8 cellular contexts compared by ENCODE assay signal in the genomic region with DNA sequence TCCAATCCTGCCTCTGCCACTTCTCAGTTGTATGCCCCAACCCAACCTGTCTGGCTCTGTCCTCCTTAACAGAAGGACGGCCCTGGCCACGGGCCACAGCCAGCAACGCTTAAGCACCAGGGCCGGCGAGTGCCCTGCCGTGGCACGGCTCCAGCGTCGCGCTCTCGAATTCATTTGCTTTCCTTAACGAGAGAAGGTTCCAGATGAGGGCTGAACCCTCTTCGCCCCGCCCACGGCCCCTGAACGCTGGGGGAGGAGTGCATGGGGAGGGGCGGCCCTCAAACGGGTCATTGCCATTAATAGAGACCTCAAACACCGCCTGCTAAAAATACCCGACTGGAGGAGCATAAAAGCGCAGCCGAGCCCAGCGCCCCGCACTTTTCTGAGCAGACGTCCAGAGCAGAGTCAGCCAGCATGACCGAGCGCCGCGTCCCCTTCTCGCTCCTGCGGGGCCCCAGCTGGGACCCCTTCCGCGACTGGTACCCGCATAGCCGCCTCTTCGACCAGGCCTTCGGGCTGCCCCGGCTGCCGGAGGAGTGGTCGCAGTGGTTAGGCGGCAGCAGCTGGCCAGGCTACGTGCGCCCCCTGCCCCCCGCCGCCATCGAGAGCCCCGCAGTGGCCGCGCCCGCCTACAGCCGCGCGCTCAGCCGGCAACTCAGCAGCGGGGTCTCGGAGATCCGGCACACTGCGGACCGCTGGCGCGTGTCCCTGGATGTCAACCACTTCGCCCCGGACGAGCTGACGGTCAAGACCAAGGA. TPM values are rescaled to one million over a fixed set of nuclear protein-coding genes. Genes with fewer than 3 reads are reported as not detected.
DNase-seq lines count a peak whose midpoint lies in the region; TF ChIP-seq lines count a peak whose summit lies in the region.

A gene (plus strand): TSS at position 375 of the 758 bp plus-strand sequence. CDS start 40 bp downstream, at position 415.

- H3K36me3 ChIP-seq in HEK293 (ENCODE audit: control insufficient read depth in 2 of 2, insufficient read depth in 1 of 2, low read length in 2 of 2) (no peaks in the 10 kb centered on the region), right atrium auricular region (peaks cover 22% of the 10 kb centered on the region)

- DNase-seq in ELF-1 (ENCODE audit: low read depth, low spot score) (peak; percentile 86), NCI-H1436 treated with DMSO at 0.1 percent for 48 hours (lab: John Stamatoyannopoulos, UW) (peak; percentile 82), astrocyte of the cerebellum (ENCODE audit: low read depth) (peak; percentile 47), right atrium auricular region (ENCODE audit: low spot score) (peak; percentile 98), progenitor cell of endocrine pancreas (ENCODE audit: low spot score, unreplicated experiment) (no peak), NK-92 (lab: John Stamatoyannopoulos, UW; ENCODE audit: unreplicated experiment) (no peak)

- POLR2A ChIA-PET in HEK293 (lab: Yijun Ruan, JAX): interaction anchor here (0.7 to 1.5 kb wide), 3 partner anchors 8 to 136 kb away, joined by 3 to 9 read pairs (median 9); a partner anchor contains a TSS

- CTCF ChIA-PET in HEK293 (lab: Yijun Ruan, JAX): interaction anchor here (0.6 to 7.2 kb wide), 5 partner anchors 10 to 32 kb away, joined by 3 to 48 read pairs (median 3); no protein-coding TSS in a partner anchor

- peak within 1 kb of the TSS; percentile 74 for H3K27ac Mint-ChIP-seq in T-helper 1 cell treated with Interleukin-12 subunit alpha and Interleukin-12 subunit beta and Interleukin-4 antibody, amounts not matched to agents 30 μg/mL and 1 μg/mL, for 36 hours
- H3K27ac Mint-ChIP-seq in progenitor cell of endocrine pancreas: peak within 1 kb of the TSS; percentile 90

- H3K9me3 ChIP-seq in HEK293 (ENCODE audit: control insufficient read depth, insufficient read depth, low read depth, low read length): no peaks in the 10 kb centered on the region
- H3K9me3 ChIP-seq in right atrium auricular region: no peaks in the 10 kb centered on the region

- in situ Hi-C loops in astrocyte of the cerebellum (cut with HindIII; ENCODE audit: low sequenced_read_pairs): no loop called here

- H3K36me3 Mint-ChIP-seq in T-helper 1 cell treated with Interleukin-12 subunit alpha and Interleukin-12 subunit beta and Interleukin-4 antibody, amounts not matched to agents 30 μg/mL and 1 μg/mL, for 36 hours (ENCODE audit: low read depth): no peaks in the 10 kb centered on the region
- no peaks in the 10 kb centered on the region for H3K36me3 Mint-ChIP-seq in progenitor cell of endocrine pancreas (ENCODE audit: insufficient read depth)

- peaks cover 13% of the 10 kb centered on the region for H3K4me1 Mint-ChIP-seq in T-helper 1 cell treated with Interleukin-12 subunit alpha and Interleukin-12 subunit beta and Interleukin-4 antibody, amounts not matched to agents 30 μg/mL and 1 μg/mL, for 36 hours (ENCODE audit: low read depth)
- peaks cover 18% of the 10 kb centered on the region for H3K4me1 Mint-ChIP-seq in progenitor cell of endocrine pancreas (ENCODE audit: low read depth)

- peak within 1 kb of the TSS; percentile 37 for H3K4me3 ChIP-seq in HEK293 (ENCODE audit: low read depth, low read length)
- H3K4me3 ChIP-seq in astrocyte of the cerebellum (ENCODE audit: low read depth, low read length): peak within 1 kb of the TSS; percentile 94
- H3K4me3 ChIP-seq in right atrium auricular region: peak within 1 kb of the TSS; percentile 94 to 98

- H3K9me3 Mint-ChIP-seq in T-helper 1 cell treated with Interleukin-12 subunit alpha and Interleukin-12 subunit beta and Interleukin-4 antibody, amounts not matched to agents 30 μg/mL and 1 μg/mL, for 36 hours: no peaks in the 10 kb centered on the region
- H3K9me3 Mint-ChIP-seq in progenitor cell of endocrine pancreas (ENCODE audit: low read depth): no peaks in the 10 kb centered on the region

- peaks cover 7% of the 10 kb centered on the region for H3K27me3 Mint-ChIP-seq in T-helper 1 cell treated with Interleukin-12 subunit alpha and Interleukin-12 subunit beta and Interleukin-4 antibody, amounts not matched to agents 30 μg/mL and 1 μg/mL, for 36 hours (ENCODE audit: low read depth)
- H3K27me3 Mint-ChIP-seq in progenitor cell of endocrine pancreas: peaks cover 4% of the 10 kb centered on the region

- no peaks in the 10 kb centered on the region for H3K27me3 ChIP-seq in right atrium auricular region

- H3K4me3 Mint-ChIP-seq in T-helper 1 cell treated with Interleukin-12 subunit alpha and Interleukin-12 subunit beta and Interleukin-4 antibody, amounts not matched to agents 30 μg/mL and 1 μg/mL, for 36 hours: peak within 1 kb of the TSS; percentile 89
- peak within 1 kb of the TSS; percentile 76 for H3K4me3 Mint-ChIP-seq in progenitor cell of endocrine pancreas (ENCODE audit: low read depth)

- H3K27ac ChIP-seq in HEK293 (ENCODE audit: extremely low read depth, low read depth, low read length): peak within 1 kb of the TSS; percentile 35; the same call in 1 of the 2 replicates
- H3K27ac ChIP-seq in right atrium auricular region: peak within 1 kb of the TSS; percentile 100

- TF ChIP-seq CTCF in HEK293 (tag by site-specific recombination; IDR thresholded peaks at IDR 0.05) (0 out of 2 replicates have a peak, but pooled peaks have one; percentile 31), astrocyte of the cerebellum (IDR thresholded peaks at IDR 0.05; ENCODE audit: low read depth, low read length, missing control alignments) (no peak), right atrium auricular region (IDR thresholded peaks at IDR 0.05) (no peak), progenitor cell of endocrine pancreas (IDR thresholded peaks at IDR 0.05; ENCODE audit: unreplicated experiment) (peak; percentile 6)

- H3K4me1 ChIP-seq in HEK293 (ENCODE audit: control insufficient read depth, insufficient read depth, low read length) (peaks cover 2% of the 10 kb centered on the region; the same call in 1 of the 2 replicates), right atrium auricular region (peaks cover 0 to 45% of the 10 kb centered on the region in 2 donors)

TF ChIP-seq in HEK293, 187 proteins besides CTCF, POLR2A, EP300 and RAD21 (continues in another document):
- TF ChIP-seq ZNF132 (tag by site-specific recombination; IDR thresholded peaks at IDR 0.05; ENCODE audit: borderline replicate concordance): no peak
- TF ChIP-seq ZNF600 (tag by site-specific recombination; IDR thresholded peaks at IDR 0.05): peak; percentile 41; the same call in 1 of the 2 replicates
- TF ChIP-seq ZNF629 (tag by site-specific recombination; IDR thresholded peaks at IDR 0.05): 0 out of 2 replicates have a peak, but pooled peaks have one; percentile 16
- TF ChIP-seq SP2 (tag by site-specific recombination; IDR thresholded peaks at IDR 0.05): peak; percentile 54
- peak; percentile 43 for TF ChIP-seq ZFHX2 (tag by site-specific recombination; conservative IDR thresholded peaks at IDR 0.05)
- TF ChIP-seq ZXDB (tag by site-specific recombination; IDR thresholded peaks at IDR 0.05): peak; percentile 36; the same call in 1 of the 2 replicates
- TF ChIP-seq ZNF335 (tag by site-specific recombination; conservative IDR thresholded peaks at IDR 0.05): peak; percentile 93
- peak; percentile 19; the same call in 1 of the 2 replicates for TF ChIP-seq KLF8 (tag by site-specific recombination; IDR thresholded peaks at IDR 0.05)
- TF ChIP-seq ZNF707 (tag by site-specific recombination; IDR thresholded peaks at IDR 0.05): no peak
- TF ChIP-seq ZIC2 (tag by site-specific recombination; IDR thresholded peaks at IDR 0.05): peak; percentile 38; the same call in 1 of the 2 replicates
- peak; percentile 59 for TF ChIP-seq SP7 (tag by site-specific recombination; IDR thresholded peaks at IDR 0.05)
- TF ChIP-seq, protein P1, sequence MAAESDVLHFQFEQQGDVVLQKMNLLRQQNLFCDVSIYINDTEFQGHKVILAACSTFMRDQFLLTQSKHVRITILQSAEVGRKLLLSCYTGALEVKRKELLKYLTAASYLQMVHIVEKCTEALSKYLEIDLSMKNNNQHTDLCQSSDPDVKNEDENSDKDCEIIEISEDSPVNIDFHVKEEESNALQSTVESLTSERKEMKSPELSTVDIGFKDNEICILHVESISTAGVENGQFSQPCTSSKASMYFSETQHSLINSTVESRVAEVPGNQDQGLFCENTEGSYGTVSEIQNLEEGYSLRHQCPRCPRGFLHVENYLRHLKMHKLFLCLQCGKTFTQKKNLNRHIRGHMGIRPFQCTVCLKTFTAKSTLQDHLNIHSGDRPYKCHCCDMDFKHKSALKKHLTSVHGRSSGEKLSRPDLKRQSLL (tag by site-specific recombination; IDR thresholded peaks at IDR 0.05): peak; percentile 95
- TF ChIP-seq, protein P2, sequence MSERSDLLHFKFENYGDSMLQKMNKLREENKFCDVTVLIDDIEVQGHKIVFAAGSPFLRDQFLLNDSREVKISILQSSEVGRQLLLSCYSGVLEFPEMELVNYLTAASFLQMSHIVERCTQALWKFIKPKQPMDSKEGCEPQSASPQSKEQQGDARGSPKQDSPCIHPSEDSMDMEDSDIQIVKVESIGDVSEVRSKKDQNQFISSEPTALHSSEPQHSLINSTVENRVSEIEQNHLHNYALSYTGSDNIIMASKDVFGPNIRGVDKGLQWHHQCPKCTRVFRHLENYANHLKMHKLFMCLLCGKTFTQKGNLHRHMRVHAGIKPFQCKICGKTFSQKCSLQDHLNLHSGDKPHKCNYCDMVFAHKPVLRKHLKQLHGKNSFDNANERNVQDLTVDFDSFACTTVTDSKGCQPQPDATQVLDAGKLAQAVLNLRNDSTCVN (tag by site-specific recombination; optimal IDR thresholded peaks at IDR 0.05): peak; percentile 73
- TF ChIP-seq ZNF221 (tag by site-specific recombination; IDR thresholded peaks at IDR 0.05; ENCODE audit: borderline replicate concordance): no peak
- TF ChIP-seq GLIS2 (tag by site-specific recombination; IDR thresholded peaks at IDR 0.05): 0 out of 2 replicates have a peak, but pooled peaks have one; percentile 16
- TF ChIP-seq ZBTB17 (tag by site-specific recombination; IDR thresholded peaks at IDR 0.05): peak; percentile 52

RNA-seq across cellular contexts. Expression of the gene that starts here (rescaled TPM):
- total RNA-seq in right atrium auricular region: 1,000 to 10,000 TPM; 1,006 to 1,433 TPM
- 111 and 118 TPM in 2 replicates for total RNA-seq in progenitor cell of endocrine pancreas

Comparison
In these comparisons a context has a peak if more than half of its experiments do, and no peak if none do; other contexts are left out.
1. DNase-seq: peak in ELF-1 (single experiment), NCI-H1436 treated with DMSO at 0.1 percent for 48 hours (single experiment), astrocyte of the cerebellum (single experiment) and right atrium auricular region (single experiment); none in progenitor cell of endocrine pancreas (single experiment) and NK-92 (single experiment).
2. H3K4me3 ChIP-seq: peak in every context shown above with its lines; median percentile 96 in right atrium auricular region; 94 in astrocyte of the cerebellum; 37 in HEK293.
3. CTCF ChIP-seq: peak in HEK293 (single experiment) and progenitor cell of endocrine pancreas (single experiment); none in astrocyte of the cerebellum (single experiment) and right atrium auricular region (0 of 2).